Comparison of ENCODE assay signal across 22 cellular contexts in genomic region chr1:1052003-1052840, GRCh38. TPM values are rescaled to one million over a fixed set of nuclear protein-coding genes. Genes with fewer than 3 reads are reported as not detected.
DNase-seq lines count a peak whose midpoint lies in the region; ATAC-seq, FAIRE-seq and TF ChIP-seq lines count a peak whose summit lies in the region.
"Had no signal": no experiment of that assay in that cellular context is flagged by ENCODE, and none has a peak within 500 bp of the region (broad histone marks: within the 10 kb centered on the region; RNA-seq: fewer than 3 reads in every experiment).

No MANE protein-coding gene starts in this region.

- no peak overlapping the region for H4K5ac ChIP-seq in H1 (ENCODE audit: insufficient read length, low read depth, low read length)

- H2AFZ ChIP-seq in H1 (ENCODE audit: low read length): no peak overlapping the region
- H2AFZ ChIP-seq: GM23248 had no signal

- CTCF ChIA-PET in RWPE1 (lab: Yijun Ruan, JAX): no interaction called here
- CTCF ChIA-PET in H1 (lab: Charles Lee; ENCODE audit: partially characterized antibody): interaction anchor here (0.7 to 1.7 kb wide), 2 partner anchors 11 to 198 kb away, joined by 3 to 5 read pairs; no protein-coding TSS in a partner anchor

- no peaks in the 10 kb centered on the region for H3K4me1 ChIP-seq in H1 (replicated peaks in 1 of 4; ENCODE audit: control insufficient read depth in 3 of 4, insufficient read depth in 4 of 4, low read length in 3 of 4)
- H3K4me1 ChIP-seq: HAP-1, Peyer's patch had no signal

- no peaks in the 10 kb centered on the region; the same call in 1 of the 2 replicates for H3K23me2 ChIP-seq in H1 (ENCODE audit: low read depth, low read length)

- H3K79me1 ChIP-seq in H1 (ENCODE audit: low read depth, low read length): peaks cover 5% of the 10 kb centered on the region; the same call in 1 of the 2 replicates

- no peak overlapping the region for H2AK5ac ChIP-seq in H1 (ENCODE audit: low read depth, low read length)

- no peak overlapping the region for H4K91ac ChIP-seq in H1 (replicated peaks; ENCODE audit: insufficient read length, low read length)

- H3K4ac ChIP-seq in H1 (replicated peaks; ENCODE audit: insufficient read length, low read depth, low read length): no peak overlapping the region

- H2BK20ac ChIP-seq in H1 (ENCODE audit: low read length): no peak overlapping the region

- H2BK15ac ChIP-seq in H1 (ENCODE audit: low read length): peak overlapping the region; percentile 9; the same call in 1 of the 2 replicates

- no peak overlapping the region for H2BK120ac ChIP-seq in H1 (replicated peaks; ENCODE audit: low read depth, low read length)

- no peak for TF ChIP-seq CTCF in RWPE1 (conservative IDR thresholded peaks at IDR 0.05; ENCODE audit: low read depth)
- no peak for TF ChIP-seq CTCF in H1 (IDR thresholded peaks at IDR 0.05; ENCODE audit: control extremely low read depth in 1 of 3, insufficient read depth in 1 of 3, low read depth in 1 of 3, low read length in 3 of 3)

- no peak for TF ChIP-seq EP300 in H1 (IDR thresholded peaks at IDR 0.05; ENCODE audit: borderline replicate concordance in 1 of 2, low read depth in 2 of 2, low read length in 2 of 2)

- FAIRE-seq in H1 (lab: Jason Lieb, UNC) (peak; percentile 32), urothelium cell line (lab: Jason Lieb, UNC) (peak; percentile 83)
- FAIRE-seq: GM18507 had no signal

- H4K20me1 ChIP-seq in H1 (replicated peaks in 1 of 2; ENCODE audit: control insufficient read depth in 1 of 2, insufficient read depth in 2 of 2, low read length in 2 of 2): peaks cover 0 to 22% of the 10 kb centered on the region in 2 experiments

- no peak overlapping the region for H2BK12ac ChIP-seq in H1 (ENCODE audit: low read depth, low read length)

- no peak overlapping the region for H3K4me3 ChIP-seq in H1 (ENCODE audit: extremely low read depth in 1 of 4, insufficient read depth in 2 of 4, low read depth in 3 of 4, low read length in 4 of 4)
- H3K4me3 ChIP-seq: GM23248, HAP-1, Peyer's patch had no signal

- H3K18ac ChIP-seq in H1 (ENCODE audit: extremely low read depth, low read length): no peak overlapping the region

- 0 out of 7 replicates have a peak, but pooled peaks cover 0 to 2% (median 0%) of the 10 kb centered on the region in 4 experiments for H3K27me3 ChIP-seq in H1 (replicated peaks in 1 of 4; ENCODE audit: control insufficient read depth in 3 of 4, extremely low read depth in 1 of 4, insufficient read depth in 3 of 4, low read length in 3 of 4)
- H3K27me3 ChIP-seq: Peyer's patch had no signal

- H2BK5ac ChIP-seq in H1 (ENCODE audit: low read depth, low read length): no peak overlapping the region

- no peaks in the 10 kb centered on the region for H3K79me2 ChIP-seq in H1 (ENCODE audit: control insufficient read depth in 1 of 2, insufficient read depth in 2 of 2, low read length in 2 of 2)

- WGBS in H1 (ENCODE audit: extremely low coverage in 1 of 2, insufficient coverage in 1 of 2, insufficient read length in 1 of 2, insufficient replicate concordance in 2 of 2, low coverage in 1 of 2, low lambda C conversion rate in 2 of 2, missing lambda C conversion rate in 1 of 2), 2 experiments: 90% methylated on average over 23 of the region's 29 CpGs; no CpG with 5 or more reads in 1 of the 2 experiments

- POLR2A ChIA-PET in RWPE1 (lab: Yijun Ruan, JAX; ENCODE audit: low non-redundant PET) (interaction anchor here (0.7 kb wide), 1 partner anchor 31 kb away, joined by 3 read pairs; no protein-coding TSS in a partner anchor), H1 (lab: Charles Lee; ENCODE audit: partially characterized antibody) (interaction anchor here (1.1 to 2.0 kb wide), 2 partner anchors 13 to 27 kb away, joined by 3 to 5 read pairs; no protein-coding TSS in a partner anchor)

- no peak overlapping the region for H3K56ac ChIP-seq in H1 (replicated peaks; ENCODE audit: insufficient read length, low read depth, low read length)

- H3K4me2 ChIP-seq in H1 (ENCODE audit: insufficient read depth in 1 of 2, low read depth in 2 of 2, low read length in 2 of 2): no peak overlapping the region

- DNase-seq in RWPE1 (ENCODE audit: low spot score) (no peak), H1 (ENCODE audit: low read depth in 1 of 2, low spot score in 2 of 2) (no peak), urothelium cell line (ENCODE audit: low spot score) (no peak), SHP77 treated with DMSO at 0.1 percent for 48 hours (lab: John Stamatoyannopoulos, UW) (no peak)
- DNase-seq: CD4-positive, CD25-positive, alpha-beta regulatory T cell; DMS 273 treated with DMSO at 0.1 percent for 48 hours; DND-41; GM23248; IMR-90; MV-4-11; NCI-H1105 treated with DMSO at 0.1 percent for 48 hours; NCI-H1694 treated with DMSO at 0.1 percent for 48 hours; NCI-H446; NCI-H526; Peyer's patch had no signal

- no peak for TF ChIP-seq POLR2A in H1 (IDR thresholded peaks at IDR 0.05; ENCODE audit: control extremely low read depth in 1 of 2, low read depth in 2 of 2, low read length in 2 of 2)

- H3K27ac ChIP-seq in RWPE1 (0 out of 2 replicates have a peak overlapping the region, but pooled peaks have one; percentile 20), H1 (ENCODE audit: low read depth, low read length) (no peak overlapping the region)
- H3K27ac ChIP-seq: GM23248, Peyer's patch had no signal

- no peak overlapping the region for H4K8ac ChIP-seq in H1 (ENCODE audit: extremely low read depth, insufficient read depth, low read length)

- no peak for TF ChIP-seq RAD21 in H1 (IDR thresholded peaks at IDR 0.05 in 1 of 2, conservative IDR thresholded peaks at IDR 0.05 in 1 of 2; ENCODE audit: low read depth in 2 of 2, low read length in 2 of 2)

- H3K23ac ChIP-seq in H1 (ENCODE audit: insufficient read length): no peak overlapping the region

- H3K14ac ChIP-seq in H1 (ENCODE audit: insufficient read length): no peak overlapping the region

- H3K9ac ChIP-seq in H1 (replicated peaks in 1 of 4; ENCODE audit: extremely low read depth in 1 of 4, low read depth in 3 of 4, low read length in 3 of 4): no peak overlapping the region
- H3K9ac ChIP-seq: GM23248 had no signal

- H3K36me3 ChIP-seq in H1 (ENCODE audit: control insufficient read depth in 2 of 4, insufficient read depth in 4 of 4, low read length in 3 of 4): peaks cover 6 to 67% (median 33%) of the 10 kb centered on the region in 4 experiments

- H3K9me3 ChIP-seq in H1 (ENCODE audit: insufficient read depth in 2 of 2, low read depth in 1 of 2, low read length in 1 of 2): no peaks in the 10 kb centered on the region
- H3K9me3 ChIP-seq: HAP-1, Peyer's patch had no signal

- ATAC-seq in HG02981 (IDR thresholded peaks at IDR 0.05; ENCODE audit: unreplicated experiment): no peak
- ATAC-seq: Right ventricle myocardium inferior had no signal

TF ChIP-seq in H1, 55 proteins besides CTCF, POLR2A, EP300 and RAD21 (continues in another document):
- TF ChIP-seq TAF7 (optimal IDR thresholded peaks at IDR 0.05; ENCODE audit: borderline replicate concordance, low read depth, low read length): no peak
- TF ChIP-seq CREB1 (IDR thresholded peaks at IDR 0.05): no peak
- TF ChIP-seq CHD2 (IDR thresholded peaks at IDR 0.05; ENCODE audit: low read length): no peak
- no peak for TF ChIP-seq NANOG (IDR thresholded peaks at IDR 0.05; ENCODE audit: insufficient read depth, low read depth, low read length, poor library complexity, severe bottlenecking)
- TF ChIP-seq BCL11A (IDR thresholded peaks at IDR 0.05; ENCODE audit: low read depth in 2 of 2, low read length in 2 of 2): no peak
- no peak for TF ChIP-seq CHD1 (IDR thresholded peaks at IDR 0.05; ENCODE audit: low read depth, low read length)
- TF ChIP-seq EZH2 (IDR thresholded peaks at IDR 0.05; ENCODE audit: low read depth, low read length, severe bottlenecking): no peak

RNA-seq across cellular contexts. Expression of gene RNF223, which starts 21.9 kb away (rescaled TPM):
- total RNA-seq in H1 (2021; fragmentation: NEBNext Ultra II Directional; extraction: Animal tissue kit (Norgen Biotek cat#: 25700)): not detected in 2 replicates
- not detected in 2 replicates for polyA plus RNA-seq in H1 (2011; rRNA removed)
- not detected for polyA plus RNA-seq in H1 (2011; cell fraction: cytosol; rRNA removed)
- not detected for polyA plus RNA-seq in H1 (2011; cell fraction: nucleus; rRNA removed)
- not detected in 4 replicates for polyA plus RNA-seq in H1 (2012, experiment 1 of 2)
- not detected for polyA plus RNA-seq in H1 (2012, experiment 2 of 2)
- 0.02 TPM for polyA plus RNA-seq in H1 (2013, experiment 1 of 2)
- polyA plus RNA-seq in H1 (2013, experiment 2 of 2): not detected
- polyA minus RNA-seq in H1 (2011; rRNA and poly(A)+ RNA removed): not detected in 2 replicates
- polyA minus RNA-seq in H1 (2011; cell fraction: cytosol; rRNA and poly(A)+ RNA removed): not detected
- polyA minus RNA-seq in H1 (2011; cell fraction: nucleus; rRNA and poly(A)+ RNA removed): 0.40 TPM
- total RNA-seq: CD4-positive, CD25-positive, alpha-beta regulatory T cell; GM23248; IMR-90; OCI-LY7; Right ventricle myocardium inferior; SK-MEL-5 had no signal
- polyA plus RNA-seq: BJ; CD4-positive, CD25-positive, alpha-beta regulatory T cell; GM23248; IMR-90 had no signal

RNA-seq across cellular contexts. Expression of gene AGRN, which starts 32.3 kb away (rescaled TPM):
- 155 and 162 TPM in 2 replicates for total RNA-seq in H1 (2021; fragmentation: NEBNext Ultra II Directional; extraction: Animal tissue kit (Norgen Biotek cat#: 25700))
- polyA plus RNA-seq in H1 (2011; rRNA removed): 52.3 and 104 TPM in 2 replicates
- 82.7 TPM for polyA plus RNA-seq in H1 (2011; cell fraction: cytosol; rRNA removed)
- 556 TPM for polyA plus RNA-seq in H1 (2011; cell fraction: nucleus; rRNA removed)
- 93.3 to 153 TPM (median 143 TPM) in 4 replicates for polyA plus RNA-seq in H1 (2012, experiment 1 of 2)
- polyA plus RNA-seq in H1 (2012, experiment 2 of 2): 95.8 TPM
- polyA plus RNA-seq in H1 (2013, experiment 1 of 2): 113 TPM
- 84.3 TPM for polyA plus RNA-seq in H1 (2013, experiment 2 of 2)
- 35.4 and 47.0 TPM in 2 replicates for polyA minus RNA-seq in H1 (2011; rRNA and poly(A)+ RNA removed)
- polyA minus RNA-seq in H1 (2011; cell fraction: cytosol; rRNA and poly(A)+ RNA removed): 94.9 TPM
- 130 TPM for polyA minus RNA-seq in H1 (2011; cell fraction: nucleus; rRNA and poly(A)+ RNA removed)

RNA-seq across cellular contexts. Expression of gene ISG15, which starts 38.9 kb away (rescaled TPM):
- total RNA-seq in H1 (2021; fragmentation: NEBNext Ultra II Directional; extraction: Animal tissue kit (Norgen Biotek cat#: 25700)): 27.7 and 29.3 TPM in 2 replicates
- polyA plus RNA-seq in H1 (2011; rRNA removed): 121 and 123 TPM in 2 replicates
- polyA plus RNA-seq in H1 (2011; cell fraction: cytosol; rRNA removed): 83.6 TPM
- polyA plus RNA-seq in H1 (2011; cell fraction: nucleus; rRNA removed): 56.0 TPM
- polyA plus RNA-seq in H1 (2012, experiment 1 of 2): 15.3 to 54.0 TPM (median 48.7 TPM) in 4 replicates
- 32.5 TPM for polyA plus RNA-seq in H1 (2012, experiment 2 of 2)
- polyA plus RNA-seq in H1 (2013, experiment 1 of 2): 35.2 TPM
- polyA plus RNA-seq in H1 (2013, experiment 2 of 2): 36.8 TPM
- 6.5 and 11.0 TPM in 2 replicates for polyA minus RNA-seq in H1 (2011; rRNA and poly(A)+ RNA removed)
- 18.9 TPM for polyA minus RNA-seq in H1 (2011; cell fraction: cytosol; rRNA and poly(A)+ RNA removed)
- 13.1 TPM for polyA minus RNA-seq in H1 (2011; cell fraction: nucleus; rRNA and poly(A)+ RNA removed)

RNA-seq across cellular contexts. Expression of gene HES4, which starts 52.3 kb away (rescaled TPM):
- 1.2 and 2.8 TPM in 2 replicates for total RNA-seq in H1 (2021; fragmentation: NEBNext Ultra II Directional; extraction: Animal tissue kit (Norgen Biotek cat#: 25700))
- polyA plus RNA-seq in H1 (2011; rRNA removed): 3.5 and 12.8 TPM in 2 replicates
- polyA plus RNA-seq in H1 (2011; cell fraction: cytosol; rRNA removed): 8.3 TPM
- 14.5 TPM for polyA plus RNA-seq in H1 (2011; cell fraction: nucleus; rRNA removed)
- polyA plus RNA-seq in H1 (2012, experiment 1 of 2): 1.1 to 1.7 TPM (median 1.3 TPM) in 3 of 4 replicates, not detected in the other
- 0.43 TPM for polyA plus RNA-seq in H1 (2012, experiment 2 of 2)
- 3.8 TPM for polyA plus RNA-seq in H1 (2013, experiment 1 of 2)
- polyA plus RNA-seq in H1 (2013, experiment 2 of 2): 3.2 TPM
- polyA minus RNA-seq in H1 (2011; rRNA and poly(A)+ RNA removed): not detected in 2 replicates
- 4.5 TPM for polyA minus RNA-seq in H1 (2011; cell fraction: cytosol; rRNA and poly(A)+ RNA removed)
- polyA minus RNA-seq in H1 (2011; cell fraction: nucleus; rRNA and poly(A)+ RNA removed): 3.4 TPM
- total RNA-seq: OCI-LY7 had no signal
